9 cellular contexts compared by ENCODE assay signal in the genomic region with DNA sequence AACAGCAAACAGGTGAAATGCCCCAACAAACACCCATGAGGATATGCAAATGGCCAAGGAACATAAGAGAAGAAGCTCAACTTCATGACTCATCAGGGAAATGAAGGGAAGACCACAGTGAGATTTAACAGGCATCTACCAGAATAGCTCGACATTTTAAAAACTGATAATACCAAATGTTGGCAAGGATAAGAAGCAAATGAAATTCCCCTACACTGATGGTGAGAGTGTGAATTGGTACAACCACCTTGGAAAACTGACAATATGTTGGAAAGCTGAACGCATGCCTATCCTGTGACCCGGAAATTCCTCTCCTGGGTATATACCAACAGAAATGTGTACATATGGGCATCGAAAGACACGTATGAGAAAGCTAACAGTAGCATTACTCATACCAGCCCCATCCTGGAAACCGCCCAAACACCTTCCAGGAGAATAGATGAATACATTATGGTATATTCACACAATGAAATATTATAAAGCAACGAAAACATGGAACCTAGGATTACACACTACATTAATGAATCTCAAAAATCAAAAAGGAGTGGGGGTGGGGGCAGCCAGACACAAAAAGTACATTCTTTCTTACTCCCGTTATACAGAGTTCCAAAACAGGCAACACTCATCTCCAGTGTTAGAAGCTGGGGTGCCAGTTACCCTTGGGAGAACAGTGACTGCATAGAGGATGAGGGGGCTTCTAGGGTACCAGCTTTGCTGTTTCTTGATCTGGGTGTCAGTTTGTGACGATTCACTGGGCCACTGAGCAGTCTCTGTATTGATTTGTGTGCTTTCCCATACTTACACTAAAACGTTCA. TPM values are rescaled to one million over a fixed set of nuclear protein-coding genes. Genes with fewer than 3 reads are reported as not detected.
DNase-seq lines count a peak whose midpoint lies in the region; ATAC-seq and TF ChIP-seq lines count a peak whose summit lies in the region.
"Had no signal": no experiment of that assay in that cellular context is flagged by ENCODE, and none has a peak within 500 bp of the region (broad histone marks: within the 10 kb centered on the region; RNA-seq: fewer than 3 reads in every experiment).

No MANE protein-coding gene starts in this region.

- no peak overlapping the region for H3K27ac Mint-ChIP-seq in type B pancreatic cell

- DNase-seq in fibroblast of the aortic adventitia (ENCODE audit: low read depth) (peak; percentile 37), type B pancreatic cell (ENCODE audit: extremely low spot score, unreplicated experiment) (no peak), cerebellar cortex (ENCODE audit: low spot score) (no peak), hypothalamus (lab: John Stamatoyannopoulos, UW) (no peak)
- DNase-seq: effector CD4-positive, alpha-beta T cell; NCI-H1930 had no signal

- H3K4me3 Mint-ChIP-seq in type B pancreatic cell, result no peak overlapping the region

- no peaks in the 10 kb centered on the region for H3K9me3 Mint-ChIP-seq in type B pancreatic cell

- H3K27me3 Mint-ChIP-seq in type B pancreatic cell, result peaks cover 51% of the 10 kb centered on the region

- H3K4me1 Mint-ChIP-seq in type B pancreatic cell (ENCODE audit: unreplicated experiment), result peaks cover 20% of the 10 kb centered on the region

- ATAC-seq in GM18511 (IDR thresholded peaks at IDR 0.05; ENCODE audit: unreplicated experiment), result peak; percentile 72
- ATAC-seq in GM21515 (IDR thresholded peaks at IDR 0.05; ENCODE audit: unreplicated experiment), result peak; percentile 42
- ATAC-seq in HG03521 (IDR thresholded peaks at IDR 0.05; ENCODE audit: unreplicated experiment), result peak; percentile 50

- TF ChIP-seq CTCF in fibroblast of the aortic adventitia (IDR thresholded peaks at IDR 0.05; ENCODE audit: insufficient read depth, low read length) (no peak), type B pancreatic cell (conservative IDR thresholded peaks at IDR 0.05) (no peak)

- no peak overlapping the region for H3K4me3 ChIP-seq in fibroblast of the aortic adventitia (ENCODE audit: low read depth, low read length)

- peaks cover 3% of the 10 kb centered on the region for H3K36me3 Mint-ChIP-seq in type B pancreatic cell

RNA-seq across cellular contexts. Expression of a gene that starts 16.9 kb away (rescaled TPM):
- 47.7 and 54.7 TPM in 2 replicates for total RNA-seq in fibroblast of the aortic adventitia (ENCODE audit: low replicate concordance)
- total RNA-seq in type B pancreatic cell (ENCODE audit: low replicate concordance), result 9.8 and 18.3 TPM in 2 replicates
